ENCODE assay signal across 21 cellular contexts in the genomic region with DNA sequence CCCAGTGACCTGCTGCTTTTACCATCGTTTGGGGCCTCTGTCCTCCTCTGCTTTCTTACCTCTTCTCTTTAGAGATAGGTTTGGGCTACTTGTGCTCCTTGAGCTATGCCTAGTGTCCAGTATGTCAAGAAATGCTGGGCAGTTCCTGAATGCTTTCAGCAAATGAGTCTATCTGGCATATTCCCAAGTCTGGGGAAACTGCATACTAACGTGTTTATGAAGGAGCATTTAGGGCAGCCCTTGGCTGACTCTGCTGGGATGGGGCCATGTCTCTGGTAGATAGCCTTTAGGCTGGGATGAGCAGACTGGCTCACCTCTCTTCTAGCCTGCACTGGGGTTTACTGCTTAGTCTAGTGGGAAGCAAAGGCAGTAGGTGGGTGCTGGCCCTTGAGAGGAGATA. TPM values are rescaled to one million over a fixed set of nuclear protein-coding genes. Genes with fewer than 3 reads are reported as not detected.
DNase-seq lines count a peak whose midpoint lies in the region; ATAC-seq, FAIRE-seq and TF ChIP-seq lines count a peak whose summit lies in the region.
"Had no signal": no experiment of that assay in that cellular context is flagged by ENCODE, and none has a peak within 500 bp of the region (broad histone marks: within the 10 kb centered on the region; RNA-seq: fewer than 3 reads in every experiment).

No MANE protein-coding gene starts in this region.

- H3K36me3 Mint-ChIP-seq in T-helper 17 cell (ENCODE audit: low read depth): peaks cover 3% of the 10 kb centered on the region

- no peak for FAIRE-seq in GM12892 (lab: Jason Lieb, UNC)

- H3K4me1 ChIP-seq in effector memory CD4-positive, alpha-beta T cell (ENCODE audit: control insufficient read depth, insufficient read depth, low read length, poor library complexity, severe bottlenecking): peaks cover 32% of the 10 kb centered on the region
- H3K4me1 ChIP-seq: Caco-2 had no signal

- H3K4me3 Mint-ChIP-seq in T-helper 17 cell: no peak overlapping the region
- H3K4me3 Mint-ChIP-seq: activated CD8-positive, alpha-beta T cell treated with anti-CD3 and anti-CD28 coated beads, Interleukin-2, amount 10 ng/mL, durations not matched to agents 7 days and 5 days; immature natural killer cell had no signal

- H3K27ac ChIP-seq in effector memory CD4-positive, alpha-beta T cell (ENCODE audit: insufficient read depth, low read length, poor library complexity, severe bottlenecking): no peak overlapping the region
- H3K27ac ChIP-seq: foreskin keratinocyte, KMS-11 had no signal

- no peaks in the 10 kb centered on the region for H3K9me3 ChIP-seq in T-helper 17 cell (ENCODE audit: control insufficient read depth, low read length, poor library complexity, severe bottlenecking)
- no peaks in the 10 kb centered on the region for H3K9me3 ChIP-seq in effector memory CD4-positive, alpha-beta T cell (ENCODE audit: control insufficient read depth, low read length)
- H3K9me3 ChIP-seq: Caco-2, mucosa of descending colon had no signal

- H3K4me3 ChIP-seq in fibroblast of mammary gland (ENCODE audit: control insufficient read depth, low read depth, low read length): no peak overlapping the region
- H3K4me3 ChIP-seq in skeletal muscle cell (ENCODE audit: low read depth, low read length): no peak overlapping the region
- H3K4me3 ChIP-seq in effector memory CD4-positive, alpha-beta T cell (ENCODE audit: insufficient read depth, low read depth, low read length, poor library complexity, severe bottlenecking): no peak overlapping the region
- H3K4me3 ChIP-seq: mucosa of descending colon had no signal

- DNase-seq in EH (ENCODE audit: low read depth) (peak; percentile 92), T-helper 17 cell (no peak), fibroblast of mammary gland (ENCODE audit: low read depth) (peak; percentile 89), skeletal muscle cell (ENCODE audit: low read depth) (peak; percentile 30), SK-N-DZ (ENCODE audit: low spot score) (no peak), NCI-H1105 treated with DMSO at 0.1 percent for 48 hours (lab: John Stamatoyannopoulos, UW) (no peak), GM12892 (ENCODE audit: insufficient read length) (no peak)
- no peak for DNase-seq in effector memory CD4-positive, alpha-beta T cell
- DNase-seq: activated CD8-positive, alpha-beta T cell treated with anti-CD3 and anti-CD28 coated beads, Interleukin-2, amount 10 ng/mL, durations not matched to agents 7 days and 5 days; activated gamma-delta T cell; Caco-2; cerebellar nuclear complex; foreskin keratinocyte; immature natural killer cell; mucosa of descending colon; NCI-H187 treated with DMSO at 0.1 percent for 48 hours; NCI-H69; stimulated activated CD4-positive, alpha-beta T cell treated with anti-CD3 and anti-CD28 coated beads, Interleukin-4, amount 100 ng/mL, for 24 hours; stimulated activated naive CD8-positive, alpha-beta T cell treated with anti-CD3 and anti-CD28 coated beads, Interleukin-15, Interleukin-2, amounts not matched to agents 100 U/mL and 50 U/mL, for 24 hours; T1000 had no signal

- H3K27ac Mint-ChIP-seq in T-helper 17 cell: peak overlapping the region; percentile 19
- H3K27ac Mint-ChIP-seq: activated CD8-positive, alpha-beta T cell treated with anti-CD3 and anti-CD28 coated beads, Interleukin-2, amount 10 ng/mL, durations not matched to agents 7 days and 5 days had no signal

- H3K27me3 Mint-ChIP-seq in T-helper 17 cell: no peaks in the 10 kb centered on the region

- H3K4me1 Mint-ChIP-seq in T-helper 17 cell: peaks cover 25% of the 10 kb centered on the region

- ATAC-seq in T-helper 17 cell: no peak
- ATAC-seq: activated CD8-positive, alpha-beta T cell treated with anti-CD3 and anti-CD28 coated beads, Interleukin-2, amount 10 ng/mL, durations not matched to agents 7 days and 5 days; foreskin keratinocyte; mucosa of descending colon; stimulated activated naive CD8-positive, alpha-beta T cell treated with anti-CD3 and anti-CD28 coated beads, Interleukin-15, Interleukin-2, amounts not matched to agents 100 U/mL and 50 U/mL, for 24 hours had no signal

- TF ChIP-seq CTCF in fibroblast of mammary gland (conservative IDR thresholded peaks at IDR 0.05; ENCODE audit: control insufficient read depth, insufficient read depth, low read depth, low read length): no peak

- H3K27me3 ChIP-seq in effector memory CD4-positive, alpha-beta T cell (replicated peaks; ENCODE audit: control insufficient read depth, insufficient read depth, low read length, poor library complexity, severe bottlenecking): no peaks in the 10 kb centered on the region
- H3K27me3 ChIP-seq: foreskin keratinocyte had no signal

- no peak for TF ChIP-seq POLR2A in GM12892 (IDR thresholded peaks at IDR 0.05; ENCODE audit: low read depth, low read length)

- peaks cover 12% of the 10 kb centered on the region for H3K36me3 ChIP-seq in effector memory CD4-positive, alpha-beta T cell (ENCODE audit: control insufficient read depth, insufficient read depth, low read length)

RNA-seq across cellular contexts. Expression of a gene that starts 43.7 kb away (rescaled TPM):
- total RNA-seq in T-helper 17 cell: 1 to 10 TPM in 1 of 2 donors, under 1 TPM in 1; 0.80 to 1.1 TPM
- 0.53 and 0.60 TPM in 2 replicates for polyA plus RNA-seq in SK-N-DZ (2014; cell fraction: cytosol; rRNA removed)
- polyA plus RNA-seq in SK-N-DZ (2014; cell fraction: nucleus; rRNA removed): 0.70 and 2.1 TPM in 2 replicates
- polyA plus RNA-seq in GM12892 (2012; ENCODE audit: missing spikeins): not detected

Comparison
In these comparisons a context has a peak if more than half of its experiments do, and no peak if none do; other contexts are left out.
1. DNase-seq: peak in EH (single experiment), fibroblast of mammary gland (single experiment) and skeletal muscle cell (single experiment); none in T-helper 17 cell (0 of 3), effector memory CD4-positive, alpha-beta T cell (0 of 3), SK-N-DZ (single experiment), NCI-H1105 treated with DMSO at 0.1 percent for 48 hours (single experiment) and GM12892 (single experiment).